In genomic region chrX:139720136-139720535, GRCh38 we compare ENCODE assay signal across 1 cellular context.
TF ChIP-seq lines count a peak whose summit lies in the region.

No MANE protein-coding gene starts in this region.

TF ChIP-seq in SK-N-SH treated with all-trans-retinoic acid at 6 μM for 48 hours, 23 proteins besides CTCF, POLR2A, EP300 and RAD21 (continued from another document):
- no peak for TF ChIP-seq CREB5 (CRISPR knock-in tag; IDR thresholded peaks at IDR 0.05; ENCODE audit: low read depth)
- TF ChIP-seq TSHZ2 (CRISPR knock-in tag; IDR thresholded peaks at IDR 0.05) = no peak
- TF ChIP-seq ZNF70 (CRISPR knock-in tag; IDR thresholded peaks at IDR 0.05) = no peak
TF ChIP-seq in SK-N-SH treated with all-trans-retinoic acid at 6 μM for 48 hours: peak in this region for 0.
